In genomic region chr10:1444826-1445225, GRCh38 we compare ENCODE assay signal across 28 cellular contexts.
A peak's percentile ranks its signal among the peaks of the same experiment; 100 is the strongest.
DNase-seq lines count a peak whose midpoint lies in the region; ATAC-seq, FAIRE-seq and TF ChIP-seq lines count a peak whose summit lies in the region.
"Had no signal": no experiment of that assay in that cellular context is flagged by ENCODE, and none has a peak within 500 bp of the region (broad histone marks: within the 10 kb centered on the region; RNA-seq: fewer than 3 reads in every experiment).

No MANE protein-coding gene starts in this region.

- H3K79me2 ChIP-seq in HepG2 (ENCODE audit: insufficient read depth, low read length), result no peaks in the 10 kb centered on the region

- peaks cover 14% of the 10 kb centered on the region; the same call in 1 of the 2 replicates for H3K9me3 ChIP-seq in HepG2 (ENCODE audit: low read length)
- H3K9me3 ChIP-seq: BE2C had no signal

- no peak for TF ChIP-seq RAD21 in HepG2 (CRISPR knock-in tag; IDR thresholded peaks at IDR 0.05)

- TF ChIP-seq CTCF in bronchial epithelial cell (IDR thresholded peaks at IDR 0.05; ENCODE audit: insufficient read depth, low read length, severe bottlenecking) (no peak), osteocyte (IDR thresholded peaks at IDR 0.05) (no peak), HepG2 (CRISPR knock-in tag; IDR thresholded peaks at IDR 0.05) (no peak)
- no peak for TF ChIP-seq CTCF in activated CD8-positive, alpha-beta T cell treated with anti-CD3 and anti-CD28 coated beads for 36 hours (IDR thresholded peaks at IDR 0.05)

- H3K4me1 Mint-ChIP-seq in osteocyte (ENCODE audit: unreplicated experiment), result no peaks in the 10 kb centered on the region
- no peaks in the 10 kb centered on the region for H3K4me1 Mint-ChIP-seq in activated CD8-positive, alpha-beta T cell treated with anti-CD3 and anti-CD28 coated beads for 36 hours (ENCODE audit: low read depth)
- H3K4me1 Mint-ChIP-seq: CD14-positive monocyte; CD4-positive, alpha-beta memory T cell; CD4-positive, CD25-positive, alpha-beta regulatory T cell; CD8-positive, alpha-beta memory T cell had no signal

- H4K20me1 ChIP-seq in HepG2 (ENCODE audit: insufficient read depth, low read length), result no peaks in the 10 kb centered on the region
- H4K20me1 ChIP-seq: BLaER1 had no signal

- H3K36me3 Mint-ChIP-seq in osteocyte (ENCODE audit: unreplicated experiment), result no peaks in the 10 kb centered on the region
- no peaks in the 10 kb centered on the region for H3K36me3 Mint-ChIP-seq in activated CD8-positive, alpha-beta T cell treated with anti-CD3 and anti-CD28 coated beads for 36 hours (ENCODE audit: low read depth)
- H3K36me3 Mint-ChIP-seq: CD14-positive monocyte; CD4-positive, alpha-beta memory T cell; CD4-positive, CD25-positive, alpha-beta regulatory T cell; CD8-positive, alpha-beta memory T cell had no signal

- no peak overlapping the region for H2AFZ ChIP-seq in HepG2 (ENCODE audit: low read length)

- no peaks in the 10 kb centered on the region for H3K9me3 Mint-ChIP-seq in osteocyte (ENCODE audit: unreplicated experiment)
- no peaks in the 10 kb centered on the region for H3K9me3 Mint-ChIP-seq in activated CD8-positive, alpha-beta T cell treated with anti-CD3 and anti-CD28 coated beads for 36 hours
- H3K9me3 Mint-ChIP-seq: CD8-positive, alpha-beta memory T cell had no signal

- CTCF ChIA-PET in HepG2 (lab: Yijun Ruan, JAX; ENCODE audit: low intra/inter-chr PET ratio, low total read pairs), result no interaction called here
- CTCF ChIA-PET in activated CD8-positive, alpha-beta T cell treated with anti-CD3 and anti-CD28 coated beads for 36 hours (lab: Charles Lee), result no interaction called here

- H3K4me3 Mint-ChIP-seq in osteocyte (ENCODE audit: unreplicated experiment), result no peak overlapping the region
- no peak overlapping the region for H3K4me3 Mint-ChIP-seq in activated CD8-positive, alpha-beta T cell treated with anti-CD3 and anti-CD28 coated beads for 36 hours
- H3K4me3 Mint-ChIP-seq: CD14-positive monocyte; CD4-positive, alpha-beta memory T cell; CD4-positive, CD25-positive, alpha-beta regulatory T cell; CD8-positive, alpha-beta memory T cell had no signal

- H3K27ac Mint-ChIP-seq in osteocyte (ENCODE audit: unreplicated experiment), result no peak overlapping the region
- no peak overlapping the region for H3K27ac Mint-ChIP-seq in activated CD8-positive, alpha-beta T cell treated with anti-CD3 and anti-CD28 coated beads for 36 hours
- H3K27ac Mint-ChIP-seq: CD14-positive monocyte; CD4-positive, alpha-beta memory T cell; CD4-positive, CD25-positive, alpha-beta regulatory T cell; CD8-positive, alpha-beta memory T cell had no signal

- H3K36me3 ChIP-seq in bronchial epithelial cell (ENCODE audit: control insufficient read depth, insufficient read depth, low read length) (no peaks in the 10 kb centered on the region), HepG2 (replicated peaks in 1 of 2; ENCODE audit: control insufficient read depth in 1 of 2, insufficient read depth in 2 of 2, low read length in 2 of 2) (no peaks in the 10 kb centered on the region)
- H3K36me3 ChIP-seq: BE2C, BLaER1 had no signal

- BruUV-seq in HepG2 (replicated peaks; lab: Mats Ljungman, UMichigan), result no TSS peak

- ATAC-seq in GM18907 (IDR thresholded peaks at IDR 0.05; ENCODE audit: unreplicated experiment) (no peak), HepG2 (no peak)
- ATAC-seq in activated CD8-positive, alpha-beta T cell treated with anti-CD3 and anti-CD28 coated beads for 36 hours, result no peak
- ATAC-seq: GM12878 had no signal

- H3K4me2 ChIP-seq in HepG2 (ENCODE audit: low read depth, low read length), result no peak overlapping the region
- H3K4me2 ChIP-seq: BLaER1 had no signal

- H3K27me3 Mint-ChIP-seq in osteocyte (ENCODE audit: unreplicated experiment), result peaks cover 24% of the 10 kb centered on the region
- H3K27me3 Mint-ChIP-seq in activated CD8-positive, alpha-beta T cell treated with anti-CD3 and anti-CD28 coated beads for 36 hours, result peaks cover 2% of the 10 kb centered on the region

- in situ Hi-C loops in HepG2 (cut with HindIII; ENCODE audit: extremely low pct_ligation_motif_present, low pct_unique_long_range_greater_than_20kb), result no loop called here

- POLR2A ChIA-PET in HepG2 (lab: Yijun Ruan, JAX), result no interaction called here
- POLR2A ChIA-PET in activated CD8-positive, alpha-beta T cell treated with anti-CD3 and anti-CD28 coated beads for 36 hours (lab: Charles Lee), result no interaction called here

- H3K9ac ChIP-seq in HepG2 (ENCODE audit: insufficient read depth, low read depth, low read length), result no peak overlapping the region
- H3K9ac ChIP-seq: BLaER1 had no signal

- WGBS in HepG2 (ENCODE audit: low lambda C conversion rate), result 37% methylated on average over 2 of the region's 2 CpGs

- no peak overlapping the region for H3K27ac ChIP-seq in HepG2 (ENCODE audit: extremely low read length, insufficient read depth, low read length)
- H3K27ac ChIP-seq: BLaER1 had no signal

- no peak for DNase-seq in HTR-8/SVneo (ENCODE audit: insufficient read length, low spot score)
- DNase-seq in bronchial epithelial cell (ENCODE audit: low read depth), result no peak
- DNase-seq in osteocyte (ENCODE audit: extremely low spot score, unreplicated experiment), result peak; percentile 6
- DNase-seq in HepG2 (ENCODE audit: low spot score), result no peak
- DNase-seq in activated CD8-positive, alpha-beta T cell treated with anti-CD3 and anti-CD28 coated beads for 36 hours, result no peak
- DNase-seq: 8988T; ACHN; BE2C; C1 segment of cervical spinal cord; CD4-positive, alpha-beta memory T cell; CD4-positive, CD25-positive, alpha-beta regulatory T cell; CD8-positive, alpha-beta memory T cell; COR-L47; DMS 273 treated with DMSO at 0.1 percent for 48 hours; DMS153; DMS53; DMS79; DND-41; EL; GDM1 had no signal

- TF ChIP-seq POLR2A in HepG2 (IDR thresholded peaks at IDR 0.05; ENCODE audit: insufficient read depth in 1 of 2, low read depth in 2 of 2, low read length in 2 of 2), result no peak

- H3K4me3 ChIP-seq in bronchial epithelial cell (ENCODE audit: low read depth, low read length), result no peak overlapping the region
- no peak overlapping the region for H3K4me3 ChIP-seq in HepG2 (replicated peaks in 1 of 3; ENCODE audit: insufficient read depth in 1 of 3, low read depth in 2 of 3, low read length in 3 of 3)
- H3K4me3 ChIP-seq: BLaER1, GM12878 had no signal

- FAIRE-seq in HTR-8/SVneo (lab: Jason Lieb, UNC) (peak; percentile 51), bronchial epithelial cell (lab: Jason Lieb, UNC) (peak; percentile 50), HepG2 (lab: Jason Lieb, UNC) (no peak)
- FAIRE-seq: A204.1, GM12878, GM12892, GM18507, GM19239 had no signal

- intact Hi-C loops in HepG2 (cut with micrococcal nuclease; ENCODE audit: unreplicated experiment), result no loop called here
- intact Hi-C loops in activated CD8-positive, alpha-beta T cell treated with anti-CD3 and anti-CD28 coated beads for 36 hours (cut with micrococcal nuclease), result no loop called here

- no peaks in the 10 kb centered on the region for H3K27me3 ChIP-seq in bronchial epithelial cell (ENCODE audit: control insufficient read depth, insufficient read depth, low read length)
- peaks cover 0 to 10% of the 10 kb centered on the region in 2 experiments; a peak in 2 of 5 replicates for H3K27me3 ChIP-seq in HepG2 (ENCODE audit: control insufficient read depth in 1 of 2, insufficient read depth in 2 of 2, low read length in 2 of 2)
- H3K27me3 ChIP-seq: BE2C, BLaER1 had no signal

- TF ChIP-seq EP300 in HepG2 (IDR thresholded peaks at IDR 0.05; ENCODE audit: low read depth in 2 of 2, low read length in 2 of 2) (no peak), HepG2 (CRISPR knock-in tag; IDR thresholded peaks at IDR 0.05; ENCODE audit: borderline replicate concordance) (no peak)

- no peaks in the 10 kb centered on the region for H3K4me1 ChIP-seq in HepG2 (ENCODE audit: insufficient read depth, low read length)
- H3K4me1 ChIP-seq: BE2C had no signal

TF ChIP-seq in HepG2, 621 proteins besides CTCF, POLR2A, EP300 and RAD21:
- TF ChIP-seq MTERF4 (CRISPR knock-in tag; IDR thresholded peaks at IDR 0.05) (no peak), MYC (CRISPR knock-in tag; IDR thresholded peaks at IDR 0.05; ENCODE audit: borderline replicate concordance) (no peak), RARG (CRISPR knock-in tag; IDR thresholded peaks at IDR 0.05; ENCODE audit: low read depth) (no peak), GATAD2A (CRISPR knock-in tag; IDR thresholded peaks at IDR 0.05) (no peak), PTBP1 (IDR thresholded peaks at IDR 0.05; ENCODE audit: low read depth, low read length, poor library complexity, severe bottlenecking) (no peak), ZNF792 (CRISPR knock-in tag; IDR thresholded peaks at IDR 0.05) (no peak)
TF ChIP-seq in HepG2: peak in this region for 0.
